ENCODE assay signal across 8 cellular contexts in the genomic region with DNA sequence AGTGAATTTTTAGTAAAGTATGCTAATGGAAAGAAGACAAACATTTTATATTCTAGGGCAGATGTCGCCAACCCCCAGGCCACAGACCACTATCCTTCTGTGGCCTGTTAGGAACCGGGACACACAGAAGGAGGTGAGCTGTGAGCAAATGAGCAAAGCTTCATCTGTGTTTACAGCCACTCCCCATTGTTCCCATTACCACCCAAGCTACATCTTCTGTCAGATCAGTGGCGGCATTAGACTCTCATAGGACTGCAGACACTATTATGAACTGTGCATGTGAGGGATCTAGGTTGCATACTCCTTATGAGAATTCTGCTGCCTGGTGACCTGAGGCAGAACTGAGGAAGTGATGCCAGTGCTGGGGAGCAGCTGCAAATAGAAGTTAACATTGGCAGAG. TPM values are rescaled to one million over a fixed set of nuclear protein-coding genes. Genes with fewer than 3 reads are reported as not detected.
"Had no signal": no experiment of that assay in that cellular context is flagged by ENCODE, and none has a peak within 500 bp of the region (broad histone marks: within the 10 kb centered on the region; RNA-seq: fewer than 3 reads in every experiment).

No MANE protein-coding gene starts in this region.

- DNase-seq: H9, HCEC 1CT, HFFc6, IMR-90, KG1 had no signal

- H3K27ac Mint-ChIP-seq: GM23338, H9, HFFc6 had no signal

- H3K9me3 Mint-ChIP-seq: GM23338, H9, HFFc6 had no signal

- H3K4me3 Mint-ChIP-seq: GM23338, H9, HFFc6 had no signal

RNA-seq across cellular contexts. Expression of a gene that starts 36.9 kb away (rescaled TPM):
- total RNA-seq: HT-29, K562 had no signal
